1 cellular context compared by ENCODE assay signal in genomic region chr19:34994286-34994642, GRCh38.
TF ChIP-seq lines count a peak whose summit lies in the region.

No MANE protein-coding gene starts in this region.

TF ChIP-seq in K562, 482 proteins besides CTCF, POLR2A, EP300 and RAD21:
- TF ChIP-seq ZNF23 (CRISPR knock-in tag; IDR thresholded peaks at IDR 0.05) (no peak), MTF1 (CRISPR knock-in tag; IDR thresholded peaks at IDR 0.05; ENCODE audit: borderline replicate concordance) (no peak), CBX3 (IDR thresholded peaks at IDR 0.05; ENCODE audit: borderline replicate concordance in 1 of 2, low read length in 2 of 2) (0 out of 3 replicates have a peak, but pooled peaks of 1 of the 2 experiments have one; percentile 8)
TF ChIP-seq in K562: peak in this region for 1.
